Comparison of ENCODE assay signal across 23 cellular contexts in the genomic region with DNA sequence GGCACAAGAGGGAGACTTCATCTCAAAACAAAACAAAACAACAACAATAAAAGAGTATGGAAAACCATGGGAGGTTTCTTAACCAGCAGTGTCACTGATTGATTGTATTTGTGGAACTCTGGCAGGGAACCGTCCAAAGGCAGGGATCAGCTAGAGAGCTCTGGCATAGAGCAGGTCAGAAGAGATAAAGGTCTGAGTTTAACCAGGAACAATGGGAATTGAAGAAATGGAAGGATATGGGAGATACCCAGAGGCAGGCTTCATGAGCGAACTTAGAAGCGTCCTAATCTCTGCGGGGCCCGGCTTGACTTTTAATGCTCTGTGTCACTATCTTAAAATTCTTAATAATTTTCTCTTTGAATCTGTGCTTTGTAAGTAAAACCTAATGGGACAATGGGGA. TPM values are rescaled to one million over a fixed set of nuclear protein-coding genes. Genes with fewer than 3 reads are reported as not detected.
DNase-seq lines count a peak whose midpoint lies in the region; ATAC-seq, FAIRE-seq and TF ChIP-seq lines count a peak whose summit lies in the region.
"Had no signal": no experiment of that assay in that cellular context is flagged by ENCODE, and none has a peak within 500 bp of the region (broad histone marks: within the 10 kb centered on the region; RNA-seq: fewer than 3 reads in every experiment).

No MANE protein-coding gene starts in this region.

- H3K4me2 ChIP-seq in HepG2 (ENCODE audit: low read depth, low read length): no peak overlapping the region; the same call in 1 of the 2 replicates
- H3K4me2 ChIP-seq in mesendoderm (ENCODE audit: low read length): no peak overlapping the region
- H3K4me2 ChIP-seq: BLaER1 had no signal

- peaks cover 14% of the 10 kb centered on the region for H3K4me1 ChIP-seq in HepG2 (ENCODE audit: insufficient read depth, low read length)
- H3K4me1 ChIP-seq in right lobe of liver: no peaks in the 10 kb centered on the region
- H3K4me1 ChIP-seq in colonic mucosa: no peaks in the 10 kb centered on the region
- peaks cover 2% of the 10 kb centered on the region for H3K4me1 ChIP-seq in mesendoderm (ENCODE audit: control insufficient read depth, low read depth, low read length)
- H3K4me1 ChIP-seq in small intestine (ENCODE audit: control insufficient read depth in 2 of 2, insufficient read depth in 1 of 2, low read depth in 1 of 2, low read length in 1 of 2): no peaks in the 10 kb centered on the region
- H3K4me1 ChIP-seq: BLaER1 had no signal

- in situ Hi-C loops in HepG2 (cut with HindIII; ENCODE audit: extremely low pct_ligation_motif_present, low pct_unique_long_range_greater_than_20kb): no loop called here

- no peak overlapping the region for H3K56ac ChIP-seq in mesendoderm (ENCODE audit: low read length)

- CTCF ChIA-PET in HepG2 (lab: Yijun Ruan, JAX; ENCODE audit: low intra/inter-chr PET ratio, low total read pairs): no interaction called here

- H3K4me3 ChIP-seq in HepG2 (replicated peaks in 1 of 3; ENCODE audit: insufficient read depth in 1 of 3, low read depth in 2 of 3, low read length in 3 of 3): no peak overlapping the region
- H3K4me3 ChIP-seq in right lobe of liver: no peak overlapping the region
- H3K4me3 ChIP-seq in colonic mucosa: no peak overlapping the region
- no peak overlapping the region for H3K4me3 ChIP-seq in mesendoderm (ENCODE audit: low read length)
- no peak overlapping the region for H3K4me3 ChIP-seq in small intestine (ENCODE audit: low read depth in 1 of 2, low read length in 2 of 2)
- no peak overlapping the region for H3K4me3 ChIP-seq in H7 (ENCODE audit: insufficient read depth, low read depth, low read length)
- H3K4me3 ChIP-seq: BLaER1, GM12878 had no signal

- no peak for TF ChIP-seq POLR2A in HepG2 (IDR thresholded peaks at IDR 0.05; ENCODE audit: insufficient read depth in 1 of 2, low read depth in 2 of 2, low read length in 2 of 2)
- no peak for TF ChIP-seq POLR2A in right lobe of liver (IDR thresholded peaks at IDR 0.05)

- intact Hi-C loops in HepG2 (cut with micrococcal nuclease; ENCODE audit: unreplicated experiment): no loop called here
- intact Hi-C loops in right lobe of liver (cut with DNase I): no loop called here
- intact Hi-C loops in colonic mucosa (cut with DNase I): no loop called here

- no peak overlapping the region for H4K5ac ChIP-seq in mesendoderm (ENCODE audit: low read length)

- no peak overlapping the region for H3K23ac ChIP-seq in mesendoderm (ENCODE audit: low read length)

- WGBS in HepG2 (ENCODE audit: low lambda C conversion rate): 60% methylated on average over 5 of the region's 5 CpGs
- 84% methylated on average over 5 of the region's 5 CpGs for WGBS in right lobe of liver (ENCODE audit: insufficient coverage, low coverage, low lambda C conversion rate, missing lambda C conversion rate)
- no CpG with 5 or more reads among the region's 5 CpGs for WGBS in mesendoderm (ENCODE audit: extremely low coverage, insufficient coverage, low lambda C conversion rate)
- 82 to 90% (median 85%) methylated on average over 5 of the region's 5 CpGs for WGBS in small intestine, 3 donors

- no peak overlapping the region for H2AFZ ChIP-seq in HepG2 (ENCODE audit: low read length)

- H2BK5ac ChIP-seq in mesendoderm (ENCODE audit: low read length): no peak overlapping the region

- H3K27ac ChIP-seq in HepG2 (ENCODE audit: extremely low read length, insufficient read depth, low read length): no peak overlapping the region
- H3K27ac ChIP-seq in right lobe of liver: no peak overlapping the region
- peak overlapping the region; percentile 27 for H3K27ac ChIP-seq in colonic mucosa
- no peak overlapping the region for H3K27ac ChIP-seq in mesendoderm (ENCODE audit: low read depth, low read length)
- H3K27ac ChIP-seq in small intestine (ENCODE audit: low read depth in 1 of 2, low read length in 1 of 2): peak overlapping the region; percentile 56 to 77
- H3K27ac ChIP-seq: 22Rv1, BLaER1, C4-2B had no signal

- DNase-seq in HepG2 (ENCODE audit: low spot score) (no peak), right lobe of liver (no peak), colonic mucosa (no peak), mesendoderm (peak; percentile 16), small intestine (peak; percentile 23), SW480 (ENCODE audit: low spot score) (no peak), H7 (no peak)
- DNase-seq: Calu3; CD4-positive, alpha-beta T cell; CD8-positive, alpha-beta memory T cell; DMS53; DMS79 treated with DMSO at 0.1 percent for 48 hours; GDM1; GOT3; HCEC 1CT had no signal

- TF ChIP-seq EP300 in HepG2 (IDR thresholded peaks at IDR 0.05; ENCODE audit: low read depth in 2 of 2, low read length in 2 of 2): no peak
- TF ChIP-seq EP300 in HepG2 (CRISPR knock-in tag; IDR thresholded peaks at IDR 0.05; ENCODE audit: borderline replicate concordance): no peak

- no peaks in the 10 kb centered on the region for H3K9me3 ChIP-seq in HepG2 (ENCODE audit: low read length)
- H3K9me3 ChIP-seq in right lobe of liver: no peaks in the 10 kb centered on the region
- H3K9me3 ChIP-seq in colonic mucosa: no peaks in the 10 kb centered on the region
- no peaks in the 10 kb centered on the region for H3K9me3 ChIP-seq in small intestine (ENCODE audit: control insufficient read depth, low read depth)
- H3K9me3 ChIP-seq: BLaER1 had no signal

- TF ChIP-seq CTCF in HepG2 (CRISPR knock-in tag; IDR thresholded peaks at IDR 0.05) (no peak), right lobe of liver (IDR thresholded peaks at IDR 0.05) (no peak), colonic mucosa (IDR thresholded peaks at IDR 0.05) (no peak)

- H3K9ac ChIP-seq in HepG2 (ENCODE audit: insufficient read depth, low read depth, low read length): no peak overlapping the region
- no peak overlapping the region for H3K9ac ChIP-seq in colonic mucosa (ENCODE audit: low read depth in 2 of 2, low read length in 2 of 2)
- no peak overlapping the region for H3K9ac ChIP-seq in mesendoderm (ENCODE audit: low read length)
- H3K9ac ChIP-seq: BLaER1 had no signal

- no peak overlapping the region for H2AK5ac ChIP-seq in mesendoderm (ENCODE audit: low read length)

- ATAC-seq in HepG2 (peak; percentile 51), right lobe of liver (no peak), GM21447 (IDR thresholded peaks at IDR 0.05; ENCODE audit: unreplicated experiment) (no peak)
- ATAC-seq: GM12878 had no signal

- H3K18ac ChIP-seq in mesendoderm (ENCODE audit: low read length): no peak overlapping the region

- H3K79me2 ChIP-seq in HepG2 (ENCODE audit: insufficient read depth, low read length) (no peaks in the 10 kb centered on the region), mesendoderm (ENCODE audit: control insufficient read depth, insufficient read depth, low read length) (no peaks in the 10 kb centered on the region)

- no peaks in the 10 kb centered on the region for H4K20me1 ChIP-seq in HepG2 (ENCODE audit: insufficient read depth, low read length)
- H4K20me1 ChIP-seq: BLaER1 had no signal

- H4K8ac ChIP-seq in mesendoderm (ENCODE audit: low read depth, low read length): no peak overlapping the region

- no peaks in the 10 kb centered on the region for H3K79me1 ChIP-seq in mesendoderm (ENCODE audit: low read length)

- POLR2A ChIA-PET in HepG2 (lab: Yijun Ruan, JAX): interaction anchor here (1.5 kb wide), 1 partner anchor 10 kb away, joined by 7 read pairs; a partner anchor contains a TSS

- H3K4ac ChIP-seq in mesendoderm (ENCODE audit: low read depth, low read length): no peak overlapping the region

- H3K36me3 ChIP-seq in HepG2 (replicated peaks in 1 of 2; ENCODE audit: control insufficient read depth in 1 of 2, insufficient read depth in 2 of 2, low read length in 2 of 2): no peaks in the 10 kb centered on the region
- no peaks in the 10 kb centered on the region for H3K36me3 ChIP-seq in right lobe of liver
- no peaks in the 10 kb centered on the region for H3K36me3 ChIP-seq in colonic mucosa
- H3K36me3 ChIP-seq in mesendoderm (ENCODE audit: control insufficient read depth, insufficient read depth, low read length): no peaks in the 10 kb centered on the region
- no peaks in the 10 kb centered on the region for H3K36me3 ChIP-seq in small intestine (ENCODE audit: control insufficient read depth in 2 of 2, insufficient read depth in 2 of 2, low read length in 2 of 2)
- no peaks in the 10 kb centered on the region for H3K36me3 ChIP-seq in H7 (replicated peaks; ENCODE audit: control insufficient read depth, insufficient read depth, low read length)
- H3K36me3 ChIP-seq: BLaER1 had no signal

- H2BK120ac ChIP-seq in mesendoderm (ENCODE audit: low read depth, low read length): no peak overlapping the region

- H3K27me3 ChIP-seq in HepG2 (ENCODE audit: control insufficient read depth in 1 of 2, insufficient read depth in 2 of 2, low read length in 2 of 2): no peaks in the 10 kb centered on the region; a peak in 1 of 5 replicates
- H3K27me3 ChIP-seq in right lobe of liver: no peaks in the 10 kb centered on the region
- H3K27me3 ChIP-seq in colonic mucosa: no peaks in the 10 kb centered on the region
- no peaks in the 10 kb centered on the region for H3K27me3 ChIP-seq in mesendoderm (ENCODE audit: insufficient read depth, low read length, poor library complexity)
- H3K27me3 ChIP-seq in small intestine (ENCODE audit: control insufficient read depth in 2 of 2, insufficient read depth in 2 of 2, low read length in 2 of 2): no peaks in the 10 kb centered on the region
- H3K27me3 ChIP-seq in H7 (ENCODE audit: control insufficient read depth, insufficient read depth, low read length): no peaks in the 10 kb centered on the region
- H3K27me3 ChIP-seq: BLaER1 had no signal

- no TSS peak for BruUV-seq in HepG2 (replicated peaks; lab: Mats Ljungman, UMichigan)

- TF ChIP-seq RAD21 in HepG2 (CRISPR knock-in tag; IDR thresholded peaks at IDR 0.05): no peak

- FAIRE-seq in HepG2 (lab: Jason Lieb, UNC) (no peak), small intestine (lab: Jason Lieb, UNC) (no peak)
- FAIRE-seq: A204.1, GM12878, GM19239, H54 had no signal

- H2BK15ac ChIP-seq in mesendoderm (replicated peaks; ENCODE audit: low read depth): no peak overlapping the region

RNA-seq across cellular contexts. Expression of a gene that starts 10.4 kb away (rescaled TPM):
- total RNA-seq in HepG2 (2016; rRNA removed; fragmentation: Illumina TruSeq; extraction: Trizol): 11.3 and 14.6 TPM in 2 replicates
- 4.1 and 4.8 TPM in 2 replicates for total RNA-seq in HepG2 (2016; cell fraction: cytosol; rRNA removed; fragmentation: Illumina TruSeq; extraction: Trizol; ENCODE audit: low read depth)
- 10.6 and 13.1 TPM in 2 replicates for total RNA-seq in HepG2 (2016; cell fraction: insoluble cytoplasmic fraction; rRNA removed; fragmentation: Illumina TruSeq; extraction: Trizol)
- total RNA-seq in HepG2 (2016; cell fraction: membrane; rRNA removed; fragmentation: Illumina TruSeq; extraction: Trizol): 12.2 and 12.7 TPM in 2 replicates
- total RNA-seq in HepG2 (2016; cell fraction: nucleus; rRNA removed; fragmentation: Illumina TruSeq; extraction: Trizol): 27.4 and 29.2 TPM in 2 replicates
- 13.0 and 16.0 TPM in 2 replicates for polyA plus RNA-seq in HepG2 (2011; rRNA removed)
- 5.8 and 10.3 TPM in 2 replicates for polyA plus RNA-seq in HepG2 (2011; cell fraction: cytosol; rRNA removed)
- polyA plus RNA-seq in HepG2 (2011; cell fraction: nucleus; rRNA removed): 5.8 and 7.8 TPM in 2 replicates
- polyA plus RNA-seq in HepG2 (2012): 27.2 and 34.9 TPM in 2 replicates
- polyA plus RNA-seq in HepG2 (2016; cell fraction: cytosol; fragmentation: Illumina TruSeq; extraction: Trizol; ENCODE audit: low read depth): 8.3 and 10.9 TPM in 2 replicates
- 22.6 and 22.8 TPM in 2 replicates for polyA plus RNA-seq in HepG2 (2016; cell fraction: insoluble cytoplasmic fraction; fragmentation: Illumina TruSeq; extraction: Trizol; ENCODE audit: low read depth)
- 18.0 and 19.8 TPM in 2 replicates for polyA plus RNA-seq in HepG2 (2016; cell fraction: membrane; fragmentation: Illumina TruSeq; extraction: Trizol; ENCODE audit: low read depth)
- 55.5 and 64.1 TPM in 2 replicates for polyA plus RNA-seq in HepG2 (2016; cell fraction: nucleus; fragmentation: Illumina TruSeq; extraction: Trizol; ENCODE audit: insufficient read depth, low read depth)
- polyA minus RNA-seq in HepG2 (2011; rRNA and poly(A)+ RNA removed; ENCODE audit: low replicate concordance): 2.5 and 4.8 TPM in 2 replicates
- polyA minus RNA-seq in HepG2 (2011; cell fraction: cytosol; rRNA and poly(A)+ RNA removed): 6.2 and 7.7 TPM in 2 replicates
- polyA minus RNA-seq in HepG2 (2011; cell fraction: nucleus; rRNA and poly(A)+ RNA removed): 35.7 and 37.3 TPM in 2 replicates
- total RNA-seq in right lobe of liver: 10 to 100 TPM; 13.6 to 41.3 (median 31.8) TPM
- 10 to 100 TPM; 46.3 to 57.7 TPM for total RNA-seq in colonic mucosa
- polyA plus RNA-seq in mesendoderm (2013, experiment 1 of 2): 63.7 TPM
- polyA plus RNA-seq in mesendoderm (2013, experiment 2 of 2): 66.9 TPM
- polyA plus RNA-seq in small intestine: 100 to 1,000 TPM in 2 of 3 donors, 10 to 100 TPM in 1; 98.0 to 166 (median 145) TPM
- total RNA-seq in H7 (2014; rRNA removed; shearing (Covaris generic)): 30.3 and 34.9 TPM in 2 replicates

Comparison
In these comparisons a context has a peak if more than half of its experiments do, and no peak if none do; other contexts are left out.
1. DNase-seq: peak in mesendoderm (single experiment) and small intestine (single experiment); none in HepG2 (single experiment), right lobe of liver (0 of 3), colonic mucosa (single experiment), SW480 (single experiment) and H7 (single experiment).
2. H3K27ac ChIP-seq: peak in colonic mucosa (single experiment) and small intestine (2 of 2); none in HepG2 (single experiment), right lobe of liver (0 of 3) and mesendoderm (single experiment).